In genomic region chr20:24470782-24471582, GRCh38 we compare ENCODE assay signal across 11 cellular contexts. TPM values are rescaled to one million over a fixed set of nuclear protein-coding genes. Genes with fewer than 3 reads are reported as not detected.
DNase-seq lines count a peak whose midpoint lies in the region; ATAC-seq and TF ChIP-seq lines count a peak whose summit lies in the region.
"Had no signal": no experiment of that assay in that cellular context is flagged by ENCODE, and none has a peak within 500 bp of the region (broad histone marks: within the 10 kb centered on the region; RNA-seq: fewer than 3 reads in every experiment).

No MANE protein-coding gene starts in this region.

- no peaks in the 10 kb centered on the region for H3K4me1 ChIP-seq in aorta (ENCODE audit: control insufficient read depth in 1 of 2, insufficient read depth in 2 of 2, low read length in 2 of 2)

- ATAC-seq in stimulated activated naive CD8-positive, alpha-beta T cell treated with anti-CD3 and anti-CD28 coated beads, Interleukin-15, Interleukin-2, amounts not matched to agents 100 U/mL and 50 U/mL, for 24 hours = no peak
- ATAC-seq in aorta (ENCODE audit: low FRiP score) = no peak
- no peak for ATAC-seq in GM19455 (IDR thresholded peaks at IDR 0.05; ENCODE audit: unreplicated experiment)
- ATAC-seq: body of pancreas had no signal

- H3K36me3 ChIP-seq in aorta (ENCODE audit: control insufficient read depth in 1 of 2, insufficient read depth in 2 of 2, low read length in 1 of 2) = no peaks in the 10 kb centered on the region

- intact Hi-C loops in aorta (cut with DNase I) = no loop called here

- no peak for DNase-seq in stimulated activated naive CD8-positive, alpha-beta T cell treated with anti-CD3 and anti-CD28 coated beads, Interleukin-15, Interleukin-2, amounts not matched to agents 100 U/mL and 50 U/mL, for 24 hours
- DNase-seq in epithelial cell of proximal tubule (ENCODE audit: low read depth) (no peak), nephron progenitor cell (peak; percentile 39), aorta (no peak)
- DNase-seq in activated CD8-positive, alpha-beta memory T cell treated with anti-CD3 and anti-CD28 coated beads for 24 hours = no peak
- no peak for DNase-seq in activated CD8-positive, alpha-beta memory T cell treated with anti-CD3 and anti-CD28 coated beads, Interleukin-2, amount 50 U/mL, for 48 hours
- DNase-seq: body of pancreas had no signal

- peak overlapping the region; percentile 39 for H3K4me3 Mint-ChIP-seq in stimulated activated naive CD8-positive, alpha-beta T cell treated with anti-CD3 and anti-CD28 coated beads, Interleukin-15, Interleukin-2, amounts not matched to agents 100 ng/mL and 50 ng/mL, for 24 hours
- peak overlapping the region; percentile 86 for H3K4me3 Mint-ChIP-seq in nephron progenitor cell

- WGBS in aorta, 2 donors = 6 to 7% methylated on average over 56 of the region's 56 CpGs

- peak overlapping the region; percentile 33 for H3K4me3 ChIP-seq in epithelial cell of proximal tubule (ENCODE audit: low read depth, low read length)
- H3K4me3 ChIP-seq in aorta (ENCODE audit: low read length in 2 of 2) = peak overlapping the region; percentile 2 to 69
- H3K4me3 ChIP-seq: body of pancreas, SK-N-MC had no signal

- TF ChIP-seq CTCF in epithelial cell of proximal tubule (conservative IDR thresholded peaks at IDR 0.05; ENCODE audit: low read depth, low read length) (no peak), nephron progenitor cell (IDR thresholded peaks at IDR 0.05) (no peak)

- no peaks in the 10 kb centered on the region for H3K9me3 ChIP-seq in aorta (ENCODE audit: control insufficient read depth, low read length)
- H3K9me3 ChIP-seq: body of pancreas had no signal

- no peaks in the 10 kb centered on the region for H3K27me3 ChIP-seq in aorta (ENCODE audit: control insufficient read depth in 1 of 2, insufficient read depth in 2 of 2, low read length in 1 of 2)

- no peak overlapping the region for H3K27ac ChIP-seq in aorta (ENCODE audit: low read depth in 1 of 2, low read length in 2 of 2)
- H3K27ac ChIP-seq: body of pancreas, SK-N-MC had no signal

- no peaks in the 10 kb centered on the region for H3K9me3 Mint-ChIP-seq in stimulated activated naive CD8-positive, alpha-beta T cell treated with anti-CD3 and anti-CD28 coated beads, Interleukin-15, Interleukin-2, amounts not matched to agents 100 ng/mL and 50 ng/mL, for 24 hours
- no peaks in the 10 kb centered on the region for H3K9me3 Mint-ChIP-seq in nephron progenitor cell

- H3K27me3 Mint-ChIP-seq in stimulated activated naive CD8-positive, alpha-beta T cell treated with anti-CD3 and anti-CD28 coated beads, Interleukin-15, Interleukin-2, amounts not matched to agents 100 ng/mL and 50 ng/mL, for 24 hours = peaks cover 65% of the 10 kb centered on the region
- H3K27me3 Mint-ChIP-seq in nephron progenitor cell (ENCODE audit: low read depth, poor library complexity) = peaks cover 71% of the 10 kb centered on the region

- H3K4me1 Mint-ChIP-seq in stimulated activated naive CD8-positive, alpha-beta T cell treated with anti-CD3 and anti-CD28 coated beads, Interleukin-15, Interleukin-2, amounts not matched to agents 100 ng/mL and 50 ng/mL, for 24 hours (ENCODE audit: low read depth) = peaks cover 11% of the 10 kb centered on the region
- peaks cover 49% of the 10 kb centered on the region for H3K4me1 Mint-ChIP-seq in nephron progenitor cell

- no peak overlapping the region for H3K27ac Mint-ChIP-seq in stimulated activated naive CD8-positive, alpha-beta T cell treated with anti-CD3 and anti-CD28 coated beads, Interleukin-15, Interleukin-2, amounts not matched to agents 100 ng/mL and 50 ng/mL, for 24 hours
- H3K27ac Mint-ChIP-seq in nephron progenitor cell = no peak overlapping the region

- no peaks in the 10 kb centered on the region for H3K36me3 Mint-ChIP-seq in stimulated activated naive CD8-positive, alpha-beta T cell treated with anti-CD3 and anti-CD28 coated beads, Interleukin-15, Interleukin-2, amounts not matched to agents 100 ng/mL and 50 ng/mL, for 24 hours (ENCODE audit: low read depth)
- H3K36me3 Mint-ChIP-seq in nephron progenitor cell (ENCODE audit: low read depth) = no peaks in the 10 kb centered on the region

RNA-seq across cellular contexts. Expression of gene SYNDIG1, which starts 1.6 kb away (rescaled TPM):
- total RNA-seq in epithelial cell of proximal tubule = 0.12 TPM in 1 of 2 replicates, not detected in the other
- total RNA-seq in aorta = 1 to 10 TPM; 4.5 to 6.2 TPM
- polyA plus RNA-seq in aorta = 1 to 10 TPM; 1.2 to 1.4 TPM
- total RNA-seq: mononuclear cell had no signal
